1 cellular context compared by ENCODE assay signal in the genomic region with DNA sequence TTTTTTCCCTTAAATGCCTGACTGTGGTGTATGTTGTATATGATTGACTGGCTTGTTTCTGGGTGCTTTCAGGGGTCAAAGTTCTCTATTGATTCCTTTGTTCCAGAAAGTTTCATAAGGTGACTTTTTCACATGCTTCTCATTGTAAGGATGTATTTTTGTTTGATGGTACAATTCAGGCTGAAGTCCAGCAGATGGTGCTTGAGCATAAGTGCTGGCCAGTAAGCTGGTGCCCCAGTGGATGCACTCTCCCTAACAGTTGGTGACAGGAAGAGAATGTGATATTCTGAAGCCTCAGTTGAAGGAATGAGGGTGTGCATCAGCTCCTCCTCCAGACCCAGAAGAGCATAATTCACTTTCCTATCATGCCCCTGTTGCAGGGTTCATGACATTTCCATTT.
TF ChIP-seq lines count a peak whose summit lies in the region.

No MANE protein-coding gene starts in this region.

TF ChIP-seq in H1, 55 proteins besides CTCF, POLR2A, EP300 and RAD21:
- TF ChIP-seq CHD7 (IDR thresholded peaks at IDR 0.05; ENCODE audit: insufficient replicate concordance, low read length) (no peak), NANOG (IDR thresholded peaks at IDR 0.05; ENCODE audit: insufficient read depth, low read depth, low read length, poor library complexity, severe bottlenecking) (no peak), KDM1A (IDR thresholded peaks at IDR 0.05; ENCODE audit: borderline replicate concordance, low read length) (no peak), TAF1 (IDR thresholded peaks at IDR 0.05; ENCODE audit: low read depth, low read length) (no peak), SIN3A (conservative IDR thresholded peaks at IDR 0.05 in 1 of 2, IDR thresholded peaks at IDR 0.05 in 1 of 2; ENCODE audit: low read depth in 1 of 2, low read length in 2 of 2) (no peak), MAFK (IDR thresholded peaks at IDR 0.05; ENCODE audit: low read depth, low read length) (no peak), CEBPB (IDR thresholded peaks at IDR 0.05; ENCODE audit: low read depth, low read length) (no peak), BCL11A (IDR thresholded peaks at IDR 0.05; ENCODE audit: low read depth in 2 of 2, low read length in 2 of 2) (no peak), NRF1 (IDR thresholded peaks at IDR 0.05; ENCODE audit: low read depth, low read length) (no peak), TEAD4 (IDR thresholded peaks at IDR 0.05; ENCODE audit: low read depth, low read length) (no peak), RFX5 (IDR thresholded peaks at IDR 0.05; ENCODE audit: borderline replicate concordance, low read depth, low read length) (no peak), POU5F1 (IDR thresholded peaks at IDR 0.05; ENCODE audit: low read depth, low read length) (no peak), RNF2 (IDR thresholded peaks at IDR 0.05; ENCODE audit: borderline replicate concordance, low read depth, low read length, missing control alignments, poor library complexity, severe bottlenecking) (no peak)
